Comparison of ENCODE assay signal across 17 cellular contexts in genomic region chr7:65287023-65287422, GRCh38.
DNase-seq lines count a peak whose midpoint lies in the region; ATAC-seq and TF ChIP-seq lines count a peak whose summit lies in the region.
"Had no signal": no experiment of that assay in that cellular context is flagged by ENCODE, and none has a peak within 500 bp of the region (broad histone marks: within the 10 kb centered on the region; RNA-seq: fewer than 3 reads in every experiment).

No MANE protein-coding gene starts in this region.

- no peak overlapping the region for H3K4me3 ChIP-seq in breast epithelium
- H3K4me3 ChIP-seq: BLaER1 had no signal

- TF ChIP-seq CTCF in MCF 10A (IDR thresholded peaks at IDR 0.05; ENCODE audit: unreplicated experiment) (no peak), breast epithelium (IDR thresholded peaks at IDR 0.05) (no peak)

- H3K4me1 Mint-ChIP-seq in MCF 10A (ENCODE audit: insufficient read depth, unreplicated experiment), result no peaks in the 10 kb centered on the region
- H3K4me1 Mint-ChIP-seq: CD8-positive, alpha-beta memory T cell had no signal

- no peaks in the 10 kb centered on the region for H3K4me1 ChIP-seq in breast epithelium
- H3K4me1 ChIP-seq: BLaER1, Caco-2 had no signal

- H3K36me3 Mint-ChIP-seq in MCF 10A (ENCODE audit: insufficient read depth, unreplicated experiment), result no peaks in the 10 kb centered on the region

- no peak overlapping the region for H3K27ac ChIP-seq in breast epithelium
- H3K27ac ChIP-seq: 22Rv1, BLaER1, HL-60 had no signal

- no peak overlapping the region for H3K27ac Mint-ChIP-seq in MCF 10A (ENCODE audit: low read depth, unreplicated experiment)
- H3K27ac Mint-ChIP-seq: CD8-positive, alpha-beta memory T cell had no signal

- POLR2A ChIA-PET in MCF 10A (lab: Yijun Ruan, JAX), result interaction anchor here (1.7 kb wide), 1 partner anchor 11 kb away, joined by 3 read pairs; no protein-coding TSS in a partner anchor

- H3K36me3 ChIP-seq in breast epithelium, result no peaks in the 10 kb centered on the region

- TF ChIP-seq POLR2A in breast epithelium (IDR thresholded peaks at IDR 0.05), result no peak

- no peaks in the 10 kb centered on the region for H3K27me3 Mint-ChIP-seq in MCF 10A (ENCODE audit: insufficient read depth, unreplicated experiment)

- intact Hi-C loops in MCF 10A (cut with micrococcal nuclease), result no loop called here
- intact Hi-C loops in breast epithelium (cut with DNase I; ENCODE audit: low total_unique reads), result no loop called here

- no peaks in the 10 kb centered on the region for H3K27me3 ChIP-seq in breast epithelium
- H3K27me3 ChIP-seq: BLaER1 had no signal

- no peaks in the 10 kb centered on the region for H3K9me3 ChIP-seq in breast epithelium
- H3K9me3 ChIP-seq: Caco-2 had no signal

- peaks cover 6% of the 10 kb centered on the region for H3K9me3 Mint-ChIP-seq in MCF 10A (ENCODE audit: unreplicated experiment)
- H3K9me3 Mint-ChIP-seq: CD8-positive, alpha-beta memory T cell had no signal

- H3K4me3 Mint-ChIP-seq in MCF 10A (ENCODE audit: unreplicated experiment), result no peak overlapping the region
- H3K4me3 Mint-ChIP-seq: CD8-positive, alpha-beta memory T cell had no signal

- no TSS peak for BruUV-seq in MCF 10A (replicated peaks; lab: Mats Ljungman, UMichigan)

- CTCF ChIA-PET in MCF 10A (lab: Yijun Ruan, JAX), result interaction anchor here (0.6 to 4.5 kb wide), 3 partner anchors 13 to 335 kb away, joined by 3 to 24 read pairs (median 6); no protein-coding TSS in a partner anchor

- ATAC-seq in HG02763 (IDR thresholded peaks at IDR 0.05; ENCODE audit: unreplicated experiment), result no peak
- no peak for ATAC-seq in left lobe of liver
- ATAC-seq in HG03457 (IDR thresholded peaks at IDR 0.05; ENCODE audit: unreplicated experiment), result no peak
- no peak for ATAC-seq in HG02973 (IDR thresholded peaks at IDR 0.05; ENCODE audit: unreplicated experiment)

- peak; percentile 48 for DNase-seq in MCF 10A (ENCODE audit: unreplicated experiment)
- no peak for DNase-seq in breast epithelium (ENCODE audit: low spot score in 2 of 2)
- DNase-seq in astrocyte of the hippocampus (ENCODE audit: low read depth, low spot score), result peak; percentile 36
- DNase-seq in kidney tubule cell (ENCODE audit: low spot score), result peak; percentile 14
- DNase-seq in left lobe of liver (ENCODE audit: low spot score), result no peak
- DNase-seq: AML-193; Caco-2; CD8-positive, alpha-beta memory T cell; DND-41; GF-D8; HCEC 1CT had no signal

Comparison
In these comparisons a context has a peak if more than half of its experiments do, and no peak if none do; other contexts are left out.
1. DNase-seq: peak in MCF 10A (single experiment), astrocyte of the hippocampus (single experiment) and kidney tubule cell (single experiment); none in breast epithelium (0 of 2) and left lobe of liver (single experiment).